29 cellular contexts compared by ENCODE assay signal in genomic region chr14:65774041-65774440, GRCh38.
"Had no signal": no experiment of that assay in that cellular context is flagged by ENCODE, and none has a peak within 500 bp of the region (broad histone marks: within the 10 kb centered on the region; RNA-seq: fewer than 3 reads in every experiment).

No MANE protein-coding gene starts in this region.

- ATAC-seq: activated T-cell treated with anti-CD3 and anti-CD28 coated beads, Interleukin-2, amount 50 U/mL, for 72 hours; gastroesophageal sphincter; WTC11 had no signal

- H3K9me3 ChIP-seq: esophagus squamous epithelium, gastroesophageal sphincter had no signal

- H3K27me3 ChIP-seq: brain microvascular endothelial cell had no signal

- H3K4me3 ChIP-seq: esophagus squamous epithelium, gastroesophageal sphincter had no signal

- H3K36me3 ChIP-seq: brain microvascular endothelial cell, esophagus squamous epithelium, gastroesophageal sphincter had no signal

- FAIRE-seq: astrocyte, bronchial epithelial cell, endometrium, endothelial cell of umbilical vein had no signal

- H3K4me1 ChIP-seq: gastroesophageal sphincter had no signal

- DNase-seq: activated CD4-positive, alpha-beta memory T cell treated with anti-CD3 and anti-CD28 coated beads, Interleukin-2, amount 10 ng/mL, durations not matched to agents 7 days and 5 days; activated CD4-positive, alpha-beta T cell treated with anti-CD3 and anti-CD28 coated beads for 1 hour; activated CD4-positive, alpha-beta T cell treated with anti-CD3 and anti-CD28 coated beads for 4 hours; activated CD4-positive, alpha-beta T cell treated with anti-CD3 and anti-CD28 coated beads, Interleukin-2, amount 10 ng/mL, durations not matched to agents 7 days and 5 days; activated CD4-positive, alpha-beta T cell treated with anti-CD3 and anti-CD28 coated beads, Interleukin-2, amount 50 U/mL, for 4 hours; activated CD8-positive, alpha-beta memory T cell treated with anti-CD3 and anti-CD28 coated beads, Interleukin-2, amount 50 U/mL, for 48 hours; activated effector memory CD4-positive, alpha-beta T cell treated with Interleukin-2 at 50 U/mL for 16 hours; activated gamma-delta T cell treated with Interleukin-2 at 50 U/mL for 16 hours; activated naive CD4-positive, alpha-beta T cell treated with anti-CD3 and anti-CD28 coated beads, Interleukin-2, amount 50 U/mL, for 16 hours; activated naive CD4-positive, alpha-beta T cell treated with Interleukin-2 at 50 U/mL for 16 hours; activated T-cell treated with anti-CD3 and anti-CD28 coated beads for 4 hours; activated T-cell treated with anti-CD3 and anti-CD28 coated beads, Interleukin-2, amount 50 U/mL, for 24 hours; activated T-cell treated with anti-CD3 and anti-CD28 coated beads, Interleukin-2, amount 50 U/mL, for 72 hours; amniotic stem cell; anterior cingulate cortex; brain microvascular endothelial cell; cortex of kidney; dermis blood vessel endothelial cell; effector CD8-positive, alpha-beta T cell; esophagus squamous epithelium; foreskin melanocyte; T-helper 2 cell had no signal

- H3K27ac ChIP-seq: brain microvascular endothelial cell, epithelial cell of prostate, esophagus squamous epithelium, gastroesophageal sphincter had no signal
